ENCODE assay signal across 34 cellular contexts in the genomic region with DNA sequence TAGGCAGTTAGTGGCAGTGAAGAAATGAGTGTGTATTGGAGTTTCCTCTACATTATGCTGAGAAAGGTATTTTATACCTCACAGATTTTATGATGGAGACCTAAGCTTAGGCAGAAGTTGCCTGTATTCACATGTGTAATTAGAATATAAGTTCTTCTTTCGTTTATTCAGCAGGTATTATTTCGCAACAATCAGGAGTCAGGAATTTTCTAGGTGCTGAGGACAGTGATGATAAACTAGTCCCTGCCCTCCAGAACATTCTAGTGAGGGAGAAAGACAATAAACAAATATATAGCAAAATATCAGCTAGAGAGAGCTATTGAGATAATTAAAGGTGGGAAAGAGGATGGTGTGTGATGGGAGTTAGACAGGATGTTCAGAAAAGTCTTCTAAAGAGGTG.
"Had no signal": no experiment of that assay in that cellular context is flagged by ENCODE, and none has a peak within 500 bp of the region (broad histone marks: within the 10 kb centered on the region; RNA-seq: fewer than 3 reads in every experiment).

No MANE protein-coding gene starts in this region.

- DNase-seq: Karpas-422, Kasumi-1, MG63, MM.1S, MV-4-11, NCI-H1048, NCI-H1092, NCI-H1092 treated with DMSO at 0.1 percent for 48 hours, NCI-H1105, NCI-H1105 treated with DMSO at 0.1 percent for 48 hours, NCI-H1417, NCI-H1417 treated with DMSO at 0.1 percent for 48 hours, NCI-H1436, NCI-H1436 treated with DMSO at 0.1 percent for 48 hours, NCI-H146, NCI-H1694, NCI-H1694 treated with DMSO at 0.1 percent for 48 hours, NCI-H187, NCI-H187 treated with DMSO at 0.1 percent for 48 hours, NCI-H1930, NCI-H2029, NCI-H2029 treated with DMSO at 0.1 percent for 48 hours, NCI-H2081, NCI-H2081 treated with DMSO at 0.1 percent for 48 hours, NCI-H2107, NCI-H2171, NCI-H2171 treated with DMSO at 0.1 percent for 48 hours, NCI-H2227 treated with DMSO at 0.1 percent for 48 hours, NCI-H226, NCI-H345, NCI-H446, NCI-H446 treated with DMSO at 0.1 percent for 48 hours, NCI-H510A, NCI-H510A treated with DMSO at 0.1 percent for 48 hours had no signal

- H3K36me3 ChIP-seq: MG63 had no signal

- H3K27me3 ChIP-seq: MG63 had no signal

- H3K4me3 ChIP-seq: MG63 had no signal

- H3K9me3 ChIP-seq: MG63 had no signal
